Comparison of ENCODE assay signal across 9 cellular contexts in genomic region chr13:49641810-49642291, GRCh38. TPM values are rescaled to one million over a fixed set of nuclear protein-coding genes. Genes with fewer than 3 reads are reported as not detected.
DNase-seq lines count a peak whose midpoint lies in the region; ATAC-seq and TF ChIP-seq lines count a peak whose summit lies in the region.
"Had no signal": no experiment of that assay in that cellular context is flagged by ENCODE, and none has a peak within 500 bp of the region (broad histone marks: within the 10 kb centered on the region; RNA-seq: fewer than 3 reads in every experiment).

No MANE protein-coding gene starts in this region.

- DNase-seq in ELR (ENCODE audit: low read depth) (peak; percentile 78), SIG-M5 (lab: John Stamatoyannopoulos, UW) (peak; percentile 47), foreskin keratinocyte (peak; percentile 61 to 88), putamen (ENCODE audit: low spot score) (peak; percentile 16)
- DNase-seq in stimulated activated CD4-positive, alpha-beta T cell treated with anti-CD3 and anti-CD28 coated beads, Interleukin-2, amount 100 ng/mL, for 48 hours: no peak
- DNase-seq in stimulated activated CD4-positive, alpha-beta T cell treated with anti-CD3 and anti-CD28 coated beads, Interleukin-2, amount 100 ng/mL, for 24 hours: no peak
- DNase-seq: activated CD8-positive, alpha-beta memory T cell treated with anti-CD3 and anti-CD28 coated beads, Interleukin-2, amount 50 U/mL, for 4 hours had no signal

- peaks cover 7% of the 10 kb centered on the region for H3K4me1 ChIP-seq in foreskin keratinocyte

- TF ChIP-seq CTCF in foreskin keratinocyte (conservative IDR thresholded peaks at IDR 0.05): no peak

- ATAC-seq in foreskin keratinocyte (peak; percentile 96), GM18873 (IDR thresholded peaks at IDR 0.05; ENCODE audit: low FRiP score, unreplicated experiment) (no peak), GM19463 (IDR thresholded peaks at IDR 0.05; ENCODE audit: unreplicated experiment) (no peak)

- no peak overlapping the region for H3K27ac ChIP-seq in foreskin keratinocyte

- no peaks in the 10 kb centered on the region for H3K27me3 ChIP-seq in foreskin keratinocyte

RNA-seq across cellular contexts. Expression of gene ARL11, which starts 13.5 kb away (rescaled TPM):
- total RNA-seq in foreskin keratinocyte: 0.53 and 0.54 TPM in 2 replicates
- 0.46 and 0.57 TPM in 2 replicates for polyA plus RNA-seq in foreskin keratinocyte

RNA-seq across cellular contexts. Expression of gene EBPL, which starts 49.4 kb away (rescaled TPM):
- total RNA-seq in foreskin keratinocyte: 36.3 and 49.3 TPM in 2 replicates
- 52.7 and 71.7 TPM in 2 replicates for polyA plus RNA-seq in foreskin keratinocyte

RNA-seq across cellular contexts. Expression of gene RCBTB1, which starts 56.5 kb away (rescaled TPM):
- total RNA-seq in foreskin keratinocyte: 23.8 and 24.7 TPM in 2 replicates
- polyA plus RNA-seq in foreskin keratinocyte: 7.4 and 7.5 TPM in 2 replicates

Comparison
In these comparisons a context has a peak if more than half of its experiments do, and no peak if none do; other contexts are left out.
1. DNase-seq: peak in ELR (single experiment), SIG-M5 (single experiment), foreskin keratinocyte (2 of 2) and putamen (single experiment); none in stimulated activated CD4-positive, alpha-beta T cell treated with anti-CD3 and anti-CD28 coated beads, Interleukin-2, amount 100 ng/mL, for 48 hours (0 of 2) and stimulated activated CD4-positive, alpha-beta T cell treated with anti-CD3 and anti-CD28 coated beads, Interleukin-2, amount 100 ng/mL, for 24 hours (0 of 2).